In the genomic region with DNA sequence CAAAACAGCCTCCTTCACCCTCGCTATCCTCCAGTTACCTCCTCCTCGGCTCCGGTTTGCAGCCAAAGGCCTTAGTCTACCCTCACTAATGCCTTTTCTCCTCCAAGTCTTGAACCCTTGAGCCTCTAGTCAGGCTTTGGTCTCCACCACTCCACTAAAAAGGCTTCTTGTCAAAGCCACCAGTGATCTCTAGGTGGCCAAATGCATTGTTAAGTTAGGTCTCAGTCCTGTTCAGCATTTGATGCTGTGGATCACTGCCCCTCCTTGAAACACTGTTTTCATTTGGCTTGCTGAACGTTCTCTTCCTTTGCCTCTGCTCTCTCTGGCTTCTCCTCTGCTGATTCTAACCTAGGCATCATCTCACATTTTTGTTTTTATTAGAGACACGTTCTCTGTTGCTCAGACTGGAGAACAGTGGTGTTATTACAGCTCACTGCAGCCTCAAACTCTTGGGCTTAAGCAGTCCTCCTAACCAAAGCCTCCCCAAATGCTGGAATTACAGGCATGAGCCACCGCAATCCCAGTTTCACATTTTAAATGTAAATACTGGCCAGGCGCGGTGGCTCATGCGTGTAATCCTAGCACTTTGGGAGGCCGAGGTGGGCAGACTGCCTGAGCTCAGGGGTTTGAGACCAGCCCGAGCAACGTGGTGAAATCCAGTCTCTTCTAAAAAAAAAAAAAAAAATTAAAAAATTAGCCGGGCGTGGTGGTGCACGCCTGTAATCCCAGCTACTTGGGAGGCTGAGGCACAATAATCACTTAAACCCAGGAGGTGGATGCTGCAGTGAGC, we compare ENCODE assay signal across 8 cellular contexts. TPM values are rescaled to one million over a fixed set of nuclear protein-coding genes. Genes with fewer than 3 reads are reported as not detected.
DNase-seq lines count a peak whose midpoint lies in the region; ATAC-seq and TF ChIP-seq lines count a peak whose summit lies in the region.

No MANE protein-coding gene starts in this region.

- peak overlapping the region in 1 of 2 donors; percentile 29 for H3K27ac ChIP-seq in thoracic aorta

- H3K4me3 Mint-ChIP-seq in activated CD4-positive, alpha-beta T cell treated with anti-CD3 and anti-CD28 coated beads, Interleukin-2, amount 10 ng/mL, durations not matched to agents 24 days and 14 days, result peak overlapping the region; percentile 95
- peak overlapping the region; percentile 84 to 97 (median 88) for H3K4me3 Mint-ChIP-seq in immature natural killer cell

- H3K36me3 ChIP-seq in thoracic aorta, result no peaks in the 10 kb centered on the region

- TF ChIP-seq POLR2A in erythroblast (IDR thresholded peaks at IDR 0.05; ENCODE audit: low read length), result no peak

- no peaks in the 10 kb centered on the region for H3K9me3 ChIP-seq in thoracic aorta

- H3K27me3 ChIP-seq in thoracic aorta (replicated peaks; ENCODE audit: insufficient read depth), result no peaks in the 10 kb centered on the region

- H3K4me1 ChIP-seq in thoracic aorta (ENCODE audit: control insufficient read depth in 1 of 2, low read depth in 2 of 2), result peaks cover 4 to 11% of the 10 kb centered on the region in 2 donors

- peak overlapping the region; percentile 89 for H3K27ac Mint-ChIP-seq in activated CD4-positive, alpha-beta T cell treated with anti-CD3 and anti-CD28 coated beads, Interleukin-2, amount 10 ng/mL, durations not matched to agents 24 days and 14 days
- peak overlapping the region; percentile 88 to 95 (median 90) for H3K27ac Mint-ChIP-seq in immature natural killer cell

- peaks cover 36% of the 10 kb centered on the region for H3K36me3 Mint-ChIP-seq in activated CD4-positive, alpha-beta T cell treated with anti-CD3 and anti-CD28 coated beads, Interleukin-2, amount 10 ng/mL, durations not matched to agents 24 days and 14 days (ENCODE audit: low read depth)
- peaks cover 4 to 15% (median 12%) of the 10 kb centered on the region in 3 donors for H3K36me3 Mint-ChIP-seq in immature natural killer cell

- H3K9me3 Mint-ChIP-seq in activated CD4-positive, alpha-beta T cell treated with anti-CD3 and anti-CD28 coated beads, Interleukin-2, amount 10 ng/mL, durations not matched to agents 24 days and 14 days, result peaks cover 3% of the 10 kb centered on the region
- no peaks in the 10 kb centered on the region for H3K9me3 Mint-ChIP-seq in immature natural killer cell

- DNase-seq in activated CD4-positive, alpha-beta T cell treated with anti-CD3 and anti-CD28 coated beads, Interleukin-2, amount 10 ng/mL, durations not matched to agents 24 days and 14 days, result no peak
- DNase-seq in activated CD4-positive, alpha-beta T cell treated with anti-CD3 and anti-CD28 coated beads for 48 hours, result no peak
- DNase-seq in immature natural killer cell (no peak), thoracic aorta (ENCODE audit: low spot score) (no peak), erythroblast (lab: John Stamatoyannopoulos, UW) (no peak), NCI-H1417 treated with DMSO at 0.1 percent for 48 hours (lab: John Stamatoyannopoulos, UW) (no peak), NCI-H1105 (lab: John Stamatoyannopoulos, UW) (no peak)

- TF ChIP-seq CTCF in WI38 (IDR thresholded peaks at IDR 0.05; ENCODE audit: low read depth, low read length) (no peak), thoracic aorta (IDR thresholded peaks at IDR 0.05) (no peak)

- intact Hi-C loops in activated CD4-positive, alpha-beta T cell treated with anti-CD3 and anti-CD28 coated beads, Interleukin-2, amount 10 ng/mL, durations not matched to agents 24 days and 14 days (cut with micrococcal nuclease), result loop anchor here (1.0 to 10.0 kb wide), 4 partner anchors 61 to 392 kb away; partner anchors contain the start of genes APOBR, ATXN2L and SBK1

- H3K4me3 ChIP-seq in WI38 (ENCODE audit: low read depth, low read length) (peak overlapping the region; percentile 57), thoracic aorta (peak overlapping the region; percentile 90)

- H3K4me1 Mint-ChIP-seq in activated CD4-positive, alpha-beta T cell treated with anti-CD3 and anti-CD28 coated beads, Interleukin-2, amount 10 ng/mL, durations not matched to agents 24 days and 14 days, result peaks cover 22% of the 10 kb centered on the region
- H3K4me1 Mint-ChIP-seq in immature natural killer cell, result peaks cover 22 to 31% of the 10 kb centered on the region in 2 donors

- ATAC-seq in thoracic aorta (ENCODE audit: insufficient number of reproducible peaks, low FRiP score, low read depth), result no peak

- H3K27me3 Mint-ChIP-seq in activated CD4-positive, alpha-beta T cell treated with anti-CD3 and anti-CD28 coated beads, Interleukin-2, amount 10 ng/mL, durations not matched to agents 24 days and 14 days, result no peaks in the 10 kb centered on the region
- peaks cover 6 to 10% (median 6%) of the 10 kb centered on the region in 3 donors for H3K27me3 Mint-ChIP-seq in immature natural killer cell (ENCODE audit: low read depth in 3 of 3)

RNA-seq across cellular contexts. Expression of gene SGF29, which starts 1.1 kb away (rescaled TPM):
- 33.6 and 42.5 TPM in 2 replicates for total RNA-seq in activated CD4-positive, alpha-beta T cell treated with anti-CD3 and anti-CD28 coated beads, Interleukin-2, amount 10 ng/mL, durations not matched to agents 24 days and 14 days
- 10 to 100 TPM; 39.7 to 58.8 (median 40.8) TPM for polyA plus RNA-seq in immature natural killer cell
- 10 to 100 TPM; 17.8 to 26.9 TPM for total RNA-seq in thoracic aorta

RNA-seq across cellular contexts. Expression of gene NUPR1, which starts 16.1 kb away (rescaled TPM):
- total RNA-seq in activated CD4-positive, alpha-beta T cell treated with anti-CD3 and anti-CD28 coated beads, Interleukin-2, amount 10 ng/mL, durations not matched to agents 24 days and 14 days, result not detected in 2 replicates
- polyA plus RNA-seq in immature natural killer cell, result not detected
- 10 to 100 TPM; 17.7 to 53.5 TPM for total RNA-seq in thoracic aorta

RNA-seq across cellular contexts. Expression of gene SULT1A2, which starts 42.0 kb away (rescaled TPM):
- total RNA-seq in activated CD4-positive, alpha-beta T cell treated with anti-CD3 and anti-CD28 coated beads, Interleukin-2, amount 10 ng/mL, durations not matched to agents 24 days and 14 days, result 0.23 and 0.52 TPM in 2 replicates
- polyA plus RNA-seq in immature natural killer cell, result under 1 TPM in 1 of 3 donors, not detected in 2; 0.44 TPM
- total RNA-seq in thoracic aorta, result not detected

RNA-seq across cellular contexts. Expression of gene IL27, which starts 48.2 kb away (rescaled TPM):
- total RNA-seq in activated CD4-positive, alpha-beta T cell treated with anti-CD3 and anti-CD28 coated beads, Interleukin-2, amount 10 ng/mL, durations not matched to agents 24 days and 14 days, result not detected in 2 replicates
- not detected for polyA plus RNA-seq in immature natural killer cell
- total RNA-seq in thoracic aorta, result 1 to 10 TPM in 1 of 2 donors, under 1 TPM in 1; 0.68 to 2.5 TPM

RNA-seq across cellular contexts. Expression of gene SULT1A1, which starts 55.0 kb away (rescaled TPM):
- 9.4 and 12.1 TPM in 2 replicates for total RNA-seq in activated CD4-positive, alpha-beta T cell treated with anti-CD3 and anti-CD28 coated beads, Interleukin-2, amount 10 ng/mL, durations not matched to agents 24 days and 14 days
- polyA plus RNA-seq in immature natural killer cell, result 1 to 10 TPM; 4.5 to 7.0 (median 6.5) TPM
- total RNA-seq in thoracic aorta, result 10 to 100 TPM in 1 of 2 donors, 1 to 10 TPM in 1; 7.0 to 27.2 TPM

Comparison
In these comparisons a context has a peak if more than half of its experiments do, and no peak if none do; other contexts are left out.
1. RNA of gene NUPR1, which starts 16.1 kb away (total RNA-seq): 17.7 to 53.5 TPM in thoracic aorta; not detected in activated CD4-positive, alpha-beta T cell treated with anti-CD3 and anti-CD28 coated beads, Interleukin-2, amount 10 ng/mL, durations not matched to agents 24 days and 14 days; every median in the first group is over 10 times any median in the second.